ENCODE assay signal across 3 cellular contexts in genomic region chr10:94890264-94891022, GRCh38.
TF ChIP-seq lines count a peak whose summit lies in the region.

No MANE protein-coding gene starts in this region.

TF ChIP-seq in A549, 52 proteins besides CTCF, POLR2A, EP300 and RAD21:
- TF ChIP-seq HEYL (CRISPR knock-in tag; IDR thresholded peaks at IDR 0.05), result no peak
- TF ChIP-seq FOSL2 (IDR thresholded peaks at IDR 0.05), result no peak
- TF ChIP-seq FOSL2 (CRISPR knock-in tag; IDR thresholded peaks at IDR 0.05), result no peak
- no peak for TF ChIP-seq RNF2 (IDR thresholded peaks at IDR 0.05; ENCODE audit: borderline replicate concordance, low read depth)
- TF ChIP-seq, protein P1, sequence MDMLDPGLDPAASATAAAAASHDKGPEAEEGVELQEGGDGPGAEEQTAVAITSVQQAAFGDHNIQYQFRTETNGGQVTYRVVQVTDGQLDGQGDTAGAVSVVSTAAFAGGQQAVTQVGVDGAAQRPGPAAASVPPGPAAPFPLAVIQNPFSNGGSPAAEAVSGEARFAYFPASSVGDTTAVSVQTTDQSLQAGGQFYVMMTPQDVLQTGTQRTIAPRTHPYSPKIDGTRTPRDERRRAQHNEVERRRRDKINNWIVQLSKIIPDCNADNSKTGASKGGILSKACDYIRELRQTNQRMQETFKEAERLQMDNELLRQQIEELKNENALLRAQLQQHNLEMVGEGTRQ (IDR thresholded peaks at IDR 0.05), result no peak
- TF ChIP-seq, protein P2, sequence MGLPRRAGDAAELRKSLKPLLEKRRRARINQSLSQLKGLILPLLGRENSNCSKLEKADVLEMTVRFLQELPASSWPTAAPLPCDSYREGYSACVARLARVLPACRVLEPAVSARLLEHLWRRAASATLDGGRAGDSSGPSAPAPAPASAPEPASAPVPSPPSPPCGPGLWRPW (IDR thresholded peaks at IDR 0.05), result no peak
- TF ChIP-seq SREBF2 (IDR thresholded peaks at IDR 0.05), result no peak
- TF ChIP-seq, protein P3, sequence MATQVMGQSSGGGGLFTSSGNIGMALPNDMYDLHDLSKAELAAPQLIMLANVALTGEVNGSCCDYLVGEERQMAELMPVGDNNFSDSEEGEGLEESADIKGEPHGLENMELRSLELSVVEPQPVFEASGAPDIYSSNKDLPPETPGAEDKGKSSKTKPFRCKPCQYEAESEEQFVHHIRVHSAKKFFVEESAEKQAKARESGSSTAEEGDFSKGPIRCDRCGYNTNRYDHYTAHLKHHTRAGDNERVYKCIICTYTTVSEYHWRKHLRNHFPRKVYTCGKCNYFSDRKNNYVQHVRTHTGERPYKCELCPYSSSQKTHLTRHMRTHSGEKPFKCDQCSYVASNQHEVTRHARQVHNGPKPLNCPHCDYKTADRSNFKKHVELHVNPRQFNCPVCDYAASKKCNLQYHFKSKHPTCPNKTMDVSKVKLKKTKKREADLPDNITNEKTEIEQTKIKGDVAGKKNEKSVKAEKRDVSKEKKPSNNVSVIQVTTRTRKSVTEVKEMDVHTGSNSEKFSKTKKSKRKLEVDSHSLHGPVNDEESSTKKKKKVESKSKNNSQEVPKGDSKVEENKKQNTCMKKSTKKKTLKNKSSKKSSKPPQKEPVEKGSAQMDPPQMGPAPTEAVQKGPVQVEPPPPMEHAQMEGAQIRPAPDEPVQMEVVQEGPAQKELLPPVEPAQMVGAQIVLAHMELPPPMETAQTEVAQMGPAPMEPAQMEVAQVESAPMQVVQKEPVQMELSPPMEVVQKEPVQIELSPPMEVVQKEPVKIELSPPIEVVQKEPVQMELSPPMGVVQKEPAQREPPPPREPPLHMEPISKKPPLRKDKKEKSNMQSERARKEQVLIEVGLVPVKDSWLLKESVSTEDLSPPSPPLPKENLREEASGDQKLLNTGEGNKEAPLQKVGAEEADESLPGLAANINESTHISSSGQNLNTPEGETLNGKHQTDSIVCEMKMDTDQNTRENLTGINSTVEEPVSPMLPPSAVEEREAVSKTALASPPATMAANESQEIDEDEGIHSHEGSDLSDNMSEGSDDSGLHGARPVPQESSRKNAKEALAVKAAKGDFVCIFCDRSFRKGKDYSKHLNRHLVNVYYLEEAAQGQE (IDR thresholded peaks at IDR 0.05), result no peak
- TF ChIP-seq ZNF302 (CRISPR knock-in tag; IDR thresholded peaks at IDR 0.05), result no peak
- TF ChIP-seq JUN (IDR thresholded peaks at IDR 0.05), result no peak
- no peak for TF ChIP-seq HDAC2 (IDR thresholded peaks at IDR 0.05)
- TF ChIP-seq PBX3 (IDR thresholded peaks at IDR 0.05), result no peak
- TF ChIP-seq KDM5A (IDR thresholded peaks at IDR 0.05), result no peak

TF ChIP-seq in HCT116, 20 proteins besides CTCF, POLR2A, EP300 and RAD21:
- TF ChIP-seq JUND (IDR thresholded peaks at IDR 0.05), result no peak
- TF ChIP-seq, protein P3 (IDR thresholded peaks at IDR 0.05; ENCODE audit: low read depth), result no peak
- TF ChIP-seq EZH2phosphoT487 (IDR thresholded peaks at IDR 0.05; ENCODE audit: borderline replicate concordance), result no peak
- no peak for TF ChIP-seq CBX3 (IDR thresholded peaks at IDR 0.05; ENCODE audit: low read depth)
- no peak for TF ChIP-seq SIN3A (IDR thresholded peaks at IDR 0.05; ENCODE audit: low read depth)
- TF ChIP-seq ATF3 (IDR thresholded peaks at IDR 0.05), result no peak

TF ChIP-seq in H1, 55 proteins besides CTCF, POLR2A, EP300 and RAD21:
- TF ChIP-seq GTF2F1 (IDR thresholded peaks at IDR 0.05; ENCODE audit: borderline replicate concordance, low read depth, low read length) (no peak), RXRA (IDR thresholded peaks at IDR 0.05; ENCODE audit: insufficient read depth, low read depth, low read length) (no peak), RNF2 (IDR thresholded peaks at IDR 0.05; ENCODE audit: borderline replicate concordance, low read depth, low read length, missing control alignments, poor library complexity, severe bottlenecking) (no peak), CBX8 (IDR thresholded peaks at IDR 0.05; ENCODE audit: borderline replicate concordance, low read depth, low read length) (no peak), RFX5 (IDR thresholded peaks at IDR 0.05; ENCODE audit: borderline replicate concordance, low read depth, low read length) (no peak), SUZ12 (IDR thresholded peaks at IDR 0.05; ENCODE audit: low read length) (no peak), CBX5 (IDR thresholded peaks at IDR 0.05; ENCODE audit: low read depth, low read length) (no peak), SIRT6 (IDR thresholded peaks at IDR 0.05; ENCODE audit: low read length) (no peak), KDM1A (IDR thresholded peaks at IDR 0.05; ENCODE audit: borderline replicate concordance, low read length) (no peak), TEAD4 (IDR thresholded peaks at IDR 0.05; ENCODE audit: low read depth, low read length) (no peak), KDM5A (IDR thresholded peaks at IDR 0.05; ENCODE audit: low read length) (no peak), SP2 (IDR thresholded peaks at IDR 0.05; ENCODE audit: low read length) (no peak), ZNF274 (IDR thresholded peaks at IDR 0.05; ENCODE audit: borderline replicate concordance, extremely low read depth, low read length) (no peak), NRF1 (IDR thresholded peaks at IDR 0.05; ENCODE audit: low read depth, low read length) (no peak)
- TF ChIP-seq, protein P4, sequence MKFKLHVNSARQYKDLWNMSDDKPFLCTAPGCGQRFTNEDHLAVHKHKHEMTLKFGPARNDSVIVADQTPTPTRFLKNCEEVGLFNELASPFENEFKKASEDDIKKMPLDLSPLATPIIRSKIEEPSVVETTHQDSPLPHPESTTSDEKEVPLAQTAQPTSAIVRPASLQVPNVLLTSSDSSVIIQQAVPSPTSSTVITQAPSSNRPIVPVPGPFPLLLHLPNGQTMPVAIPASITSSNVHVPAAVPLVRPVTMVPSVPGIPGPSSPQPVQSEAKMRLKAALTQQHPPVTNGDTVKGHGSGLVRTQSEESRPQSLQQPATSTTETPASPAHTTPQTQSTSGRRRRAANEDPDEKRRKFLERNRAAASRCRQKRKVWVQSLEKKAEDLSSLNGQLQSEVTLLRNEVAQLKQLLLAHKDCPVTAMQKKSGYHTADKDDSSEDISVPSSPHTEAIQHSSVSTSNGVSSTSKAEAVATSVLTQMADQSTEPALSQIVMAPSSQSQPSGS (IDR thresholded peaks at IDR 0.05; ENCODE audit: low read length), result no peak
